Comparison of ENCODE assay signal across 1 cellular context in the genomic region with DNA sequence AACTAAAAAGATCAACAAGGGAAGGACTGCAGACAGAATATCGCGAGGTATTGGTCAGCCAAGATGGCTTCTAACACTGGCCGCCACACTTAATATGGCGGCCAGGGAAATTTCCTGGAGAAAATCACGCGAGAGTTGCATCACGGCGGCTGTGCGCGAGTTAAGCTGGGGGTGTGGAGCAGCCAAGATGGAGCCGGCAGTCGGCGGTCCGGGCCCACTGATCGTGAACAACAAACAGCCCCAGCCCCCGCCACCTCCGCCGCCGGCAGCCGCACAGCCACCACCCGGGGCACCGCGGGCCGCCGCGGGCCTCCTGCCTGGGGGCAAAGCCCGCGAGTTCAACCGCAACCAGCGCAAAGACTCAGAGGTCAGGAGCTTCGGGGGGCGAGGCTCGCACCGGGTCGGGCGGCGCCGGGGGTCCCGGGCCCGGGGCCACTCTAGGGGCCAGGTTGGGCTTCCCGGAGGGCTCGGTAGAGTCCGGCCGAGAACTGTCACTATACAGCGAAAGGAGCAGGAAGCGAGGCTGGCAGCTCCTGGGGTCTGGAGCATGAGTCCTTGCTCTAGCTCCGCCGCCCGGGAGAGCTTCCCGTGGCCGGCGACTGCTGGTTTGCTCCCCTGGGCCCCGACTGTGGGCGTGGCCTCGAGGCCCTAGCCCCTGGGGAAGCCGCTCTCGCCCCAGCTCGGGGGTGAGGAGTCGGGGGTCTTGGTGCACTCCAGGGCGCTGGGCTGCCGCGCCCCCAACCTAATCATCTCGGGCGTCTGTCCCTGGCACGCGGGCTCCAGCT.
TF ChIP-seq lines count a peak whose summit lies in the region.

A gene with protein sequence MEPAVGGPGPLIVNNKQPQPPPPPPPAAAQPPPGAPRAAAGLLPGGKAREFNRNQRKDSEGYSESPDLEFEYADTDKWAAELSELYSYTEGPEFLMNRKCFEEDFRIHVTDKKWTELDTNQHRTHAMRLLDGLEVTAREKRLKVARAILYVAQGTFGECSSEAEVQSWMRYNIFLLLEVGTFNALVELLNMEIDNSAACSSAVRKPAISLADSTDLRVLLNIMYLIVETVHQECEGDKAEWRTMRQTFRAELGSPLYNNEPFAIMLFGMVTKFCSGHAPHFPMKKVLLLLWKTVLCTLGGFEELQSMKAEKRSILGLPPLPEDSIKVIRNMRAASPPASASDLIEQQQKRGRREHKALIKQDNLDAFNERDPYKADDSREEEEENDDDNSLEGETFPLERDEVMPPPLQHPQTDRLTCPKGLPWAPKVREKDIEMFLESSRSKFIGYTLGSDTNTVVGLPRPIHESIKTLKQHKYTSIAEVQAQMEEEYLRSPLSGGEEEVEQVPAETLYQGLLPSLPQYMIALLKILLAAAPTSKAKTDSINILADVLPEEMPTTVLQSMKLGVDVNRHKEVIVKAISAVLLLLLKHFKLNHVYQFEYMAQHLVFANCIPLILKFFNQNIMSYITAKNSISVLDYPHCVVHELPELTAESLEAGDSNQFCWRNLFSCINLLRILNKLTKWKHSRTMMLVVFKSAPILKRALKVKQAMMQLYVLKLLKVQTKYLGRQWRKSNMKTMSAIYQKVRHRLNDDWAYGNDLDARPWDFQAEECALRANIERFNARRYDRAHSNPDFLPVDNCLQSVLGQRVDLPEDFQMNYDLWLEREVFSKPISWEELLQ (plus strand): TSS at position 174 of the 785 bp plus-strand sequence. CDS start 14 bp downstream, at position 188.

TF ChIP-seq in K562, 482 proteins besides CTCF, POLR2A, EP300 and RAD21 (continued from another document and continues in another):
- TF ChIP-seq CAMTA2 (CRISPR knock-in tag; conservative IDR thresholded peaks at IDR 0.05), result 0 out of 2 replicates have a peak, but pooled peaks have one; percentile 44
- peak; percentile 88 for TF ChIP-seq CEBPG (CRISPR knock-in tag; IDR thresholded peaks at IDR 0.05)
- peak; percentile 89 to 94 for TF ChIP-seq CEBPG (tag; conservative IDR thresholded peaks at IDR 0.05 in 1 of 2, IDR thresholded peaks at IDR 0.05 in 1 of 2)
- peak in 1 of 2 experiments; percentile 68; a peak in 1 of 4 replicates for TF ChIP-seq TBL1XR1 (IDR thresholded peaks at IDR 0.05; ENCODE audit: low read length in 2 of 2)
- TF ChIP-seq EZH2 (IDR thresholded peaks at IDR 0.05; ENCODE audit: borderline replicate concordance, low read depth, low read length), result no peak
- TF ChIP-seq MCM3 (IDR thresholded peaks at IDR 0.05), result no peak
- TF ChIP-seq, protein P1, sequence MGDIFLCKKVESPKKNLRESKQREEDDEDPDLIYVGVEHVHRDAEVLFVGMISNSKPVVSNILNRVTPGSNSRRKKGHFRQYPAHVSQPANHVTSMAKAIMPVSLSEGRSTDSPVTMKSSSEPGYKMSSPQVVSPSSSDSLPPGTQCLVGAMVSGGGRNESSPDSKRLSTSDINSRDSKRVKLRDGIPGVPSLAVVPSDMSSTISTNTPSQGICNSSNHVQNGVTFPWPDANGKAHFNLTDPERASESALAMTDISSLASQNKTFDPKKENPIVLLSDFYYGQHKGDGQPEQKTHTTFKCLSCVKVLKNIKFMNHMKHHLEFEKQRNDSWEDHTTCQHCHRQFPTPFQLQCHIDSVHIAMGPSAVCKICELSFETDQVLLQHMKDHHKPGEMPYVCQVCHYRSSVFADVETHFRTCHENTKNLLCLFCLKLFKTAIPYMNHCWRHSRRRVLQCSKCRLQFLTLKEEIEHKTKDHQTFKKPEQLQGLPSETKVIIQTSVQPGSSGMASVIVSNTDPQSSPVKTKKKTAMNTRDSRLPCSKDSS (IDR thresholded peaks at IDR 0.05; ENCODE audit: low read depth, partially characterized antibody), result no peak
- TF ChIP-seq HDAC2 (IDR thresholded peaks at IDR 0.05), result no peak
- peak; percentile 52; the same call in 1 of the 2 replicates for TF ChIP-seq ETV1 (tag; conservative IDR thresholded peaks at IDR 0.05; ENCODE audit: low read depth)
- TF ChIP-seq CCNT2 (IDR thresholded peaks at IDR 0.05; ENCODE audit: borderline replicate concordance, extremely low read depth, insufficient read length, low read depth, low read length), result peak; percentile 38
- no peak for TF ChIP-seq CC2D1A (IDR thresholded peaks at IDR 0.05)
- TF ChIP-seq, protein P2, sequence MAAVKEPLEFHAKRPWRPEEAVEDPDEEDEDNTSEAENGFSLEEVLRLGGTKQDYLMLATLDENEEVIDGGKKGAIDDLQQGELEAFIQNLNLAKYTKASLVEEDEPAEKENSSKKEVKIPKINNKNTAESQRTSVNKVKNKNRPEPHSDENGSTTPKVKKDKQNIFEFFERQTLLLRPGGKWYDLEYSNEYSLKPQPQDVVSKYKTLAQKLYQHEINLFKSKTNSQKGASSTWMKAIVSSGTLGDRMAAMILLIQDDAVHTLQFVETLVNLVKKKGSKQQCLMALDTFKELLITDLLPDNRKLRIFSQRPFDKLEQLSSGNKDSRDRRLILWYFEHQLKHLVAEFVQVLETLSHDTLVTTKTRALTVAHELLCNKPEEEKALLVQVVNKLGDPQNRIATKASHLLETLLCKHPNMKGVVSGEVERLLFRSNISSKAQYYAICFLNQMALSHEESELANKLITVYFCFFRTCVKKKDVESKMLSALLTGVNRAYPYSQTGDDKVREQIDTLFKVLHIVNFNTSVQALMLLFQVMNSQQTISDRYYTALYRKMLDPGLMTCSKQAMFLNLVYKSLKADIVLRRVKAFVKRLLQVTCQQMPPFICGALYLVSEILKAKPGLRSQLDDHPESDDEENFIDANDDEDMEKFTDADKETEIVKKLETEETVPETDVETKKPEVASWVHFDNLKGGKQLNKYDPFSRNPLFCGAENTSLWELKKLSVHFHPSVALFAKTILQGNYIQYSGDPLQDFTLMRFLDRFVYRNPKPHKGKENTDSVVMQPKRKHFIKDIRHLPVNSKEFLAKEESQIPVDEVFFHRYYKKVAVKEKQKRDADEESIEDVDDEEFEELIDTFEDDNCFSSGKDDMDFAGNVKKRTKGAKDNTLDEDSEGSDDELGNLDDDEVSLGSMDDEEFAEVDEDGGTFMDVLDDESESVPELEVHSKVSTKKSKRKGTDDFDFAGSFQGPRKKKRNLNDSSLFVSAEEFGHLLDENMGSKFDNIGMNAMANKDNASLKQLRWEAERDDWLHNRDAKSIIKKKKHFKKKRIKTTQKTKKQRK (IDR thresholded peaks at IDR 0.05; ENCODE audit: borderline replicate concordance, low read depth, low read length), result no peak
- TF ChIP-seq CCAR2 (IDR thresholded peaks at IDR 0.05; ENCODE audit: low read depth, low read length), result no peak
- TF ChIP-seq ZKSCAN8 (CRISPR knock-in tag; IDR thresholded peaks at IDR 0.05), result no peak
- TF ChIP-seq, protein P3, sequence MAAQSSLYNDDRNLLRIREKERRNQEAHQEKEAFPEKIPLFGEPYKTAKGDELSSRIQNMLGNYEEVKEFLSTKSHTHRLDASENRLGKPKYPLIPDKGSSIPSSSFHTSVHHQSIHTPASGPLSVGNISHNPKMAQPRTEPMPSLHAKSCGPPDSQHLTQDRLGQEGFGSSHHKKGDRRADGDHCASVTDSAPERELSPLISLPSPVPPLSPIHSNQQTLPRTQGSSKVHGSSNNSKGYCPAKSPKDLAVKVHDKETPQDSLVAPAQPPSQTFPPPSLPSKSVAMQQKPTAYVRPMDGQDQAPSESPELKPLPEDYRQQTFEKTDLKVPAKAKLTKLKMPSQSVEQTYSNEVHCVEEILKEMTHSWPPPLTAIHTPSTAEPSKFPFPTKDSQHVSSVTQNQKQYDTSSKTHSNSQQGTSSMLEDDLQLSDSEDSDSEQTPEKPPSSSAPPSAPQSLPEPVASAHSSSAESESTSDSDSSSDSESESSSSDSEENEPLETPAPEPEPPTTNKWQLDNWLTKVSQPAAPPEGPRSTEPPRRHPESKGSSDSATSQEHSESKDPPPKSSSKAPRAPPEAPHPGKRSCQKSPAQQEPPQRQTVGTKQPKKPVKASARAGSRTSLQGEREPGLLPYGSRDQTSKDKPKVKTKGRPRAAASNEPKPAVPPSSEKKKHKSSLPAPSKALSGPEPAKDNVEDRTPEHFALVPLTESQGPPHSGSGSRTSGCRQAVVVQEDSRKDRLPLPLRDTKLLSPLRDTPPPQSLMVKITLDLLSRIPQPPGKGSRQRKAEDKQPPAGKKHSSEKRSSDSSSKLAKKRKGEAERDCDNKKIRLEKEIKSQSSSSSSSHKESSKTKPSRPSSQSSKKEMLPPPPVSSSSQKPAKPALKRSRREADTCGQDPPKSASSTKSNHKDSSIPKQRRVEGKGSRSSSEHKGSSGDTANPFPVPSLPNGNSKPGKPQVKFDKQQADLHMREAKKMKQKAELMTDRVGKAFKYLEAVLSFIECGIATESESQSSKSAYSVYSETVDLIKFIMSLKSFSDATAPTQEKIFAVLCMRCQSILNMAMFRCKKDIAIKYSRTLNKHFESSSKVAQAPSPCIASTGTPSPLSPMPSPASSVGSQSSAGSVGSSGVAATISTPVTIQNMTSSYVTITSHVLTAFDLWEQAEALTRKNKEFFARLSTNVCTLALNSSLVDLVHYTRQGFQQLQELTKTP (IDR thresholded peaks at IDR 0.05; ENCODE audit: low read depth in 1 of 2, partially characterized antibody in 2 of 2), result no peak
- peak; percentile 100 for TF ChIP-seq HCFC1 (IDR thresholded peaks at IDR 0.05; ENCODE audit: low read depth, low read length)
- TF ChIP-seq POLR3G (IDR thresholded peaks at IDR 0.05; ENCODE audit: extremely low read depth, insufficient read length, insufficient replicate concordance), result no peak
- TF ChIP-seq, protein P4, sequence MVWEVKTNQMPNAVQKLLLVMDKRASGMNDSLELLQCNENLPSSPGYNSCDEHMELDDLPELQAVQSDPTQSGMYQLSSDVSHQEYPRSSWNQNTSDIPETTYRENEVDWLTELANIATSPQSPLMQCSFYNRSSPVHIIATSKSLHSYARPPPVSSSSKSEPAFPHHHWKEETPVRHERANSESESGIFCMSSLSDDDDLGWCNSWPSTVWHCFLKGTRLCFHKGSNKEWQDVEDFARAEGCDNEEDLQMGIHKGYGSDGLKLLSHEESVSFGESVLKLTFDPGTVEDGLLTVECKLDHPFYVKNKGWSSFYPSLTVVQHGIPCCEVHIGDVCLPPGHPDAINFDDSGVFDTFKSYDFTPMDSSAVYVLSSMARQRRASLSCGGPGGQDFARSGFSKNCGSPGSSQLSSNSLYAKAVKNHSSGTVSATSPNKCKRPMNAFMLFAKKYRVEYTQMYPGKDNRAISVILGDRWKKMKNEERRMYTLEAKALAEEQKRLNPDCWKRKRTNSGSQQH (CRISPR knock-in tag; IDR thresholded peaks at IDR 0.05), result no peak
- 0 out of 2 replicates have a peak, but pooled peaks have one; percentile 82 for TF ChIP-seq SRSF1 (IDR thresholded peaks at IDR 0.05; ENCODE audit: low read depth, low read length)
- no peak for TF ChIP-seq ZC3H11A (IDR thresholded peaks at IDR 0.05; ENCODE audit: low read depth, low read length)
- TF ChIP-seq SMARCA5 (IDR thresholded peaks at IDR 0.05), result no peak
- no peak for TF ChIP-seq MYNN (IDR thresholded peaks at IDR 0.05)
- no peak for TF ChIP-seq MYNN (CRISPR knock-in tag; IDR thresholded peaks at IDR 0.05)
- TF ChIP-seq, protein P5, sequence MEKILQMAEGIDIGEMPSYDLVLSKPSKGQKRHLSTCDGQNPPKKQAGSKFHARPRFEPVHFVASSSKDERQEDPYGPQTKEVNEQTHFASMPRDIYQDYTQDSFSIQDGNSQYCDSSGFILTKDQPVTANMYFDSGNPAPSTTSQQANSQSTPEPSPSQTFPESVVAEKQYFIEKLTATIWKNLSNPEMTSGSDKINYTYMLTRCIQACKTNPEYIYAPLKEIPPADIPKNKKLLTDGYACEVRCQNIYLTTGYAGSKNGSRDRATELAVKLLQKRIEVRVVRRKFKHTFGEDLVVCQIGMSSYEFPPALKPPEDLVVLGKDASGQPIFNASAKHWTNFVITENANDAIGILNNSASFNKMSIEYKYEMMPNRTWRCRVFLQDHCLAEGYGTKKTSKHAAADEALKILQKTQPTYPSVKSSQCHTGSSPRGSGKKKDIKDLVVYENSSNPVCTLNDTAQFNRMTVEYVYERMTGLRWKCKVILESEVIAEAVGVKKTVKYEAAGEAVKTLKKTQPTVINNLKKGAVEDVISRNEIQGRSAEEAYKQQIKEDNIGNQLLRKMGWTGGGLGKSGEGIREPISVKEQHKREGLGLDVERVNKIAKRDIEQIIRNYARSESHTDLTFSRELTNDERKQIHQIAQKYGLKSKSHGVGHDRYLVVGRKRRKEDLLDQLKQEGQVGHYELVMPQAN (IDR thresholded peaks at IDR 0.05; ENCODE audit: borderline replicate concordance), result peak; percentile 78; the same call in 1 of the 2 replicates
- TF ChIP-seq POLR2AphosphoS5 (IDR thresholded peaks at IDR 0.05; ENCODE audit: control insufficient read depth, insufficient read depth, low read depth, low read length), result peak; percentile 94
- TF ChIP-seq, protein P6, sequence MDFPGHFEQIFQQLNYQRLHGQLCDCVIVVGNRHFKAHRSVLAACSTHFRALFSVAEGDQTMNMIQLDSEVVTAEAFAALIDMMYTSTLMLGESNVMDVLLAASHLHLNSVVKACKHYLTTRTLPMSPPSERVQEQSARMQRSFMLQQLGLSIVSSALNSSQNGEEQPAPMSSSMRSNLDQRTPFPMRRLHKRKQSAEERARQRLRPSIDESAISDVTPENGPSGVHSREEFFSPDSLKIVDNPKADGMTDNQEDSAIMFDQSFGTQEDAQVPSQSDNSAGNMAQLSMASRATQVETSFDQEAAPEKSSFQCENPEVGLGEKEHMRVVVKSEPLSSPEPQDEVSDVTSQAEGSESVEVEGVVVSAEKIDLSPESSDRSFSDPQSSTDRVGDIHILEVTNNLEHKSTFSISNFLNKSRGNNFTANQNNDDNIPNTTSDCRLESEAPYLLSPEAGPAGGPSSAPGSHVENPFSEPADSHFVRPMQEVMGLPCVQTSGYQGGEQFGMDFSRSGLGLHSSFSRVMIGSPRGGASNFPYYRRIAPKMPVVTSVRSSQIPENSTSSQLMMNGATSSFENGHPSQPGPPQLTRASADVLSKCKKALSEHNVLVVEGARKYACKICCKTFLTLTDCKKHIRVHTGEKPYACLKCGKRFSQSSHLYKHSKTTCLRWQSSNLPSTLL (IDR thresholded peaks at IDR 0.05), result no peak
- no peak for TF ChIP-seq SRSF3 (IDR thresholded peaks at IDR 0.05; ENCODE audit: insufficient read depth, low read length)
- TF ChIP-seq SMC3 (conservative IDR thresholded peaks at IDR 0.05; ENCODE audit: insufficient read depth, low read depth, low read length), result no peak
- no peak for TF ChIP-seq XRCC3 (IDR thresholded peaks at IDR 0.05)
- TF ChIP-seq E2F3 (CRISPR knock-in tag; IDR thresholded peaks at IDR 0.05), result peak; percentile 37
- TF ChIP-seq, protein P7, sequence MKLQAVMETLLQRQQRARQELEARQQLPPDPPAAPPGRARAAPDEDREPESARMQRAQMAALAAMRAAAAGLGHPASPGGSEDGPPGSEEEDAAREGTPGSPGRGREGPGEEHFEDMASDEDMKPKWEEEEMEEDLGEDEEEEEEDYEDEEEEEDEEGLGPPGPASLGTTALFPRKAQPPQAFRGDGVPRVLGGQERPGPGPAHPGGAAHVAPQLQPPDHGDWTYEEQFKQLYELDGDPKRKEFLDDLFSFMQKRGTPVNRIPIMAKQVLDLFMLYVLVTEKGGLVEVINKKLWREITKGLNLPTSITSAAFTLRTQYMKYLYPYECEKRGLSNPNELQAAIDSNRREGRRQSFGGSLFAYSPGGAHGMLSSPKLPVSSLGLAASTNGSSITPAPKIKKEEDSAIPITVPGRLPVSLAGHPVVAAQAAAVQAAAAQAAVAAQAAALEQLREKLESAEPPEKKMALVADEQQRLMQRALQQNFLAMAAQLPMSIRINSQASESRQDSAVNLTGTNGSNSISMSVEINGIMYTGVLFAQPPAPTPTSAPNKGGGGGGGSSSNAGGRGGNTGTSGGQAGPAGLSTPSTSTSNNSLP (IDR thresholded peaks at IDR 0.05; ENCODE audit: borderline replicate concordance, low read depth, low read length), result no peak
- TF ChIP-seq GTF2F1 (IDR thresholded peaks at IDR 0.05; ENCODE audit: low read depth, low read length), result no peak
- TF ChIP-seq GABPB2 (CRISPR knock-in tag; conservative IDR thresholded peaks at IDR 0.05), result no peak
- TF ChIP-seq BRCA1 (IDR thresholded peaks at IDR 0.05), result no peak
- TF ChIP-seq BRCA1 (CRISPR knock-in tag; IDR thresholded peaks at IDR 0.05), result 0 out of 2 replicates have a peak, but pooled peaks have one; percentile 21
